Comparison of ENCODE assay signal across 12 cellular contexts in the genomic region with DNA sequence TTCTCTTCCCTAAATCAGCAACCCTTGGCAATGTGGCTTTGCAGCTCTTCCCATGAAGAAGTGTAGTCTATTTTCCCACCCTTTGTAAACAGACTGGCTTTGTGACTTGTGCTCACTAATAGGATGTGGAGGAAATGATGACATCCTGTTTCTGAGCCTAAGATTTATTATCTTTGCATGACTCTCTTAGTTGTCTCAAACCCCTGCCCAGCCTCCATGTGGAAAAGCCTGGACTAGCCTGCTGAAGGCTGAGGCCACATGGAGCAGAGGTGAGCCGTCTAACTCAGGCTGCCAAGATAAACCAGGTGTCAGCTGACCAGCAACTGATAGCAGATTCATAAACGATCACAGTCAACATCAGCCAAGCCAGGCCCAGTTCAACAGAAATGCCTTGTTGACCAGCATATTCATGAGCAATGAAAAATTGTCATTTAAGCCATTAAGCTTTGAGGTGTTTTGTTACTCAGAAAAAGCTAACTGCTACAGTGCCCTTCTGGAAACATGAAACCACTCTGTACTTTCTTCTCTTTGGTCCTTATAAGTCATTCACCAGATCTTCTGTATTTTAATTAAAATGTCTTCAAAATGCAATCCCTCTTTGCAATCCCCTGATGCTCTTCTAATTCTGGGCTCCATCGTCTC.
A peak's percentile ranks its signal among the peaks of the same experiment; 100 is the strongest.
DNase-seq lines count a peak whose midpoint lies in the region; ATAC-seq and TF ChIP-seq lines count a peak whose summit lies in the region.
"Had no signal": no experiment of that assay in that cellular context is flagged by ENCODE, and none has a peak within 500 bp of the region (broad histone marks: within the 10 kb centered on the region; RNA-seq: fewer than 3 reads in every experiment).

No MANE protein-coding gene starts in this region.

- CTCF ChIA-PET in CD4-positive, alpha-beta T cell (lab: Charles Lee) = no interaction called here

- H3K27ac ChIP-seq in CD4-positive, alpha-beta T cell (ENCODE audit: low read depth, low read length) = no peak overlapping the region
- no peak overlapping the region for H3K27ac ChIP-seq in effector memory CD4-positive, alpha-beta T cell (ENCODE audit: insufficient read depth, low read length, poor library complexity, severe bottlenecking)
- H3K27ac ChIP-seq: parathyroid adenoma had no signal

- peaks cover 11% of the 10 kb centered on the region for H3K9me3 Mint-ChIP-seq in activated T-helper 2 cell treated with anti-CD3 and anti-CD28 coated beads, Interferon-gamma antibody, Interleukin-2, Interleukin-4, amounts not matched to agents 10 μg/mL and 5 μg/mL and 100 μg/mL, durations not matched to agents 14 hours and 24 hours and 36 hours
- peaks cover 3% of the 10 kb centered on the region for H3K9me3 Mint-ChIP-seq in CD4-positive, alpha-beta T cell

- POLR2A ChIA-PET in CD4-positive, alpha-beta T cell (lab: Charles Lee) = no interaction called here

- no peak overlapping the region for H3K27ac Mint-ChIP-seq in activated T-helper 2 cell treated with anti-CD3 and anti-CD28 coated beads, Interferon-gamma antibody, Interleukin-2, Interleukin-4, amounts not matched to agents 10 μg/mL and 5 μg/mL and 100 μg/mL, durations not matched to agents 14 hours and 24 hours and 36 hours
- H3K27ac Mint-ChIP-seq in CD4-positive, alpha-beta T cell = no peak overlapping the region
- H3K27ac Mint-ChIP-seq: activated T-cell treated with anti-CD3 and anti-CD28 coated beads, Interleukin-2, amount 50 U/mL, for 24 hours; T-helper 2 cell treated with Interferon-gamma antibody and Interleukin-4, amounts not matched to agents 5 μg/mL and 100 μg/mL, for 36 hours had no signal

- no peaks in the 10 kb centered on the region for H3K27me3 Mint-ChIP-seq in activated T-helper 2 cell treated with anti-CD3 and anti-CD28 coated beads, Interferon-gamma antibody, Interleukin-2, Interleukin-4, amounts not matched to agents 10 μg/mL and 5 μg/mL and 100 μg/mL, durations not matched to agents 14 hours and 24 hours and 36 hours (ENCODE audit: low read depth)
- no peaks in the 10 kb centered on the region for H3K27me3 Mint-ChIP-seq in CD4-positive, alpha-beta T cell
- H3K27me3 Mint-ChIP-seq: activated T-cell treated with anti-CD3 and anti-CD28 coated beads, Interleukin-2, amount 50 U/mL, for 24 hours had no signal

- TF ChIP-seq POLR2A in NB4 (IDR thresholded peaks at IDR 0.05; ENCODE audit: extremely low read depth, insufficient read length) = no peak

- no peaks in the 10 kb centered on the region for H3K27me3 ChIP-seq in CD4-positive, alpha-beta T cell (ENCODE audit: control insufficient read depth, insufficient read depth, low read length)
- no peaks in the 10 kb centered on the region for H3K27me3 ChIP-seq in effector memory CD4-positive, alpha-beta T cell (replicated peaks; ENCODE audit: control insufficient read depth, insufficient read depth, low read length, poor library complexity, severe bottlenecking)

- H3K4me1 Mint-ChIP-seq in activated T-helper 2 cell treated with anti-CD3 and anti-CD28 coated beads, Interferon-gamma antibody, Interleukin-2, Interleukin-4, amounts not matched to agents 10 μg/mL and 5 μg/mL and 100 μg/mL, durations not matched to agents 14 hours and 24 hours and 36 hours (ENCODE audit: low read depth) = no peaks in the 10 kb centered on the region
- H3K4me1 Mint-ChIP-seq in CD4-positive, alpha-beta T cell (ENCODE audit: low read depth) = no peaks in the 10 kb centered on the region

- H3K36me3 ChIP-seq in effector memory CD4-positive, alpha-beta T cell (ENCODE audit: control insufficient read depth, insufficient read depth, low read length) = no peaks in the 10 kb centered on the region

- no peak overlapping the region for H3K4me3 Mint-ChIP-seq in activated T-helper 2 cell treated with anti-CD3 and anti-CD28 coated beads, Interferon-gamma antibody, Interleukin-2, Interleukin-4, amounts not matched to agents 10 μg/mL and 5 μg/mL and 100 μg/mL, durations not matched to agents 14 hours and 24 hours and 36 hours (ENCODE audit: low read depth)
- H3K4me3 Mint-ChIP-seq in CD4-positive, alpha-beta T cell = no peak overlapping the region
- H3K4me3 Mint-ChIP-seq: activated T-cell treated with anti-CD3 and anti-CD28 coated beads, Interleukin-2, amount 50 U/mL, for 24 hours; T-helper 2 cell treated with Interferon-gamma antibody and Interleukin-4, amounts not matched to agents 5 μg/mL and 100 μg/mL, for 36 hours had no signal

- no peak for ATAC-seq in CD4-positive, alpha-beta T cell (ENCODE audit: poor library complexity)
- no peak for ATAC-seq in HG03354 (IDR thresholded peaks at IDR 0.05; ENCODE audit: poor library complexity, severe bottlenecking, unreplicated experiment)

- no peaks in the 10 kb centered on the region for H3K4me1 ChIP-seq in effector memory CD4-positive, alpha-beta T cell (ENCODE audit: control insufficient read depth, insufficient read depth, low read length, poor library complexity, severe bottlenecking)
- H3K4me1 ChIP-seq: parathyroid adenoma had no signal

- no peak overlapping the region for H3K4me3 ChIP-seq in NB4 (ENCODE audit: low read depth, low read length)
- H3K4me3 ChIP-seq in epithelial cell of esophagus (ENCODE audit: low read length) = no peak overlapping the region
- H3K4me3 ChIP-seq in effector memory CD4-positive, alpha-beta T cell (ENCODE audit: insufficient read depth, low read depth, low read length, poor library complexity, severe bottlenecking) = no peak overlapping the region

- intact Hi-C loops in activated T-helper 2 cell treated with anti-CD3 and anti-CD28 coated beads, Interferon-gamma antibody, Interleukin-2, Interleukin-4, amounts not matched to agents 10 μg/mL and 5 μg/mL and 100 μg/mL, durations not matched to agents 14 hours and 24 hours and 36 hours (cut with micrococcal nuclease) = no loop called here
- intact Hi-C loops in CD4-positive, alpha-beta T cell (cut with DNase I, micrococcal nuclease) = loop anchor here in 1 of 2 experiments (10.0 kb wide), 1 partner anchor 46 kb away; no protein-coding TSS in a partner anchor

- no peaks in the 10 kb centered on the region for H3K9me3 ChIP-seq in CD4-positive, alpha-beta T cell (ENCODE audit: control insufficient read depth, low read length)
- no peaks in the 10 kb centered on the region for H3K9me3 ChIP-seq in effector memory CD4-positive, alpha-beta T cell (ENCODE audit: control insufficient read depth, low read length)

- H3K36me3 Mint-ChIP-seq in activated T-helper 2 cell treated with anti-CD3 and anti-CD28 coated beads, Interferon-gamma antibody, Interleukin-2, Interleukin-4, amounts not matched to agents 10 μg/mL and 5 μg/mL and 100 μg/mL, durations not matched to agents 14 hours and 24 hours and 36 hours (ENCODE audit: low read depth) = no peaks in the 10 kb centered on the region
- H3K36me3 Mint-ChIP-seq in CD4-positive, alpha-beta T cell (ENCODE audit: low read depth) = no peaks in the 10 kb centered on the region

- no peak for TF ChIP-seq CTCF in NB4 (IDR thresholded peaks at IDR 0.05; ENCODE audit: low read depth, low read length)
- TF ChIP-seq CTCF in epithelial cell of esophagus (IDR thresholded peaks at IDR 0.05; ENCODE audit: insufficient read depth, low read depth, low read length, missing control alignments) = no peak
- TF ChIP-seq CTCF in CD4-positive, alpha-beta T cell (IDR thresholded peaks at IDR 0.05) = no peak

- DNase-seq in ELR (ENCODE audit: low read depth) (peak; percentile 76), NB4 (ENCODE audit: low read depth) (peak; percentile 29), epithelial cell of esophagus (ENCODE audit: low read depth) (peak; percentile 67), non-pigmented ciliary epithelial cell (ENCODE audit: low read depth) (peak; percentile 35)
- no peak for DNase-seq in activated T-helper 2 cell treated with anti-CD3 and anti-CD28 coated beads, Interferon-gamma antibody, Interleukin-2, Interleukin-4, amounts not matched to agents 10 μg/mL and 5 μg/mL and 100 μg/mL, durations not matched to agents 14 hours and 24 hours and 36 hours (ENCODE audit: low spot score)
- DNase-seq in CD4-positive, alpha-beta T cell = no peak
- no peak for DNase-seq in effector memory CD4-positive, alpha-beta T cell
- DNase-seq: activated T-cell treated with anti-CD3 and anti-CD28 coated beads, Interleukin-2, amount 50 U/mL, for 24 hours; NCI-H345 had no signal

Comparison
In these comparisons a context has a peak if more than half of its experiments do, and no peak if none do; other contexts are left out.
1. DNase-seq: peak in ELR (single experiment), NB4 (single experiment), epithelial cell of esophagus (single experiment) and non-pigmented ciliary epithelial cell (single experiment); none in activated T-helper 2 cell treated with anti-CD3 and anti-CD28 coated beads, Interferon-gamma antibody, Interleukin-2, Interleukin-4, amounts not matched to agents 10 μg/mL and 5 μg/mL and 100 μg/mL, durations not matched to agents 14 hours and 24 hours and 36 hours (single experiment), CD4-positive, alpha-beta T cell (0 of 10) and effector memory CD4-positive, alpha-beta T cell (0 of 3).